In the genomic region with DNA sequence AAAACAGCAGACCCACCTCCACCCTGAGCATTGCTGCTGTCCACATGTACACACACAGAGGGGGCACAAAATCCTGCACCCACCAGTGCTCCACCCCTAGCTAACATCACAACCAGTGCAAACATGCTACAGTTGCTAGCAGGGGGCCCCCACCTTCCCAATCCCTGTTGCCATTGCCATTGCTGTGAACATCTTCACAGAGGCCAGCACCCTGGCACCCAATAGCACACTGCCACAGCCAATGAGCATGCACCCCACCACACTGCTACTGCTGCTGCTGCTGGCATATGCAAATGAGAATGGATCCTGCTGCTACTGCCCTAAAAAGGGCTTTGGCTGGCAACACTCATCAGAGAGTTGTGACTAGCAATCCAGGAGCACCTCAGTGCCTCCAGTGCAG, we compare ENCODE assay signal across 32 cellular contexts.
"Had no signal": no experiment of that assay in that cellular context is flagged by ENCODE, and none has a peak within 500 bp of the region (broad histone marks: within the 10 kb centered on the region; RNA-seq: fewer than 3 reads in every experiment).

No MANE protein-coding gene starts in this region.

- H3K27ac ChIP-seq: brain microvascular endothelial cell, esophagus muscularis mucosa, foreskin keratinocyte, gastrocnemius medialis had no signal

- H3K36me3 Mint-ChIP-seq: activated CD4-positive, alpha-beta memory T cell treated with anti-CD3 and anti-CD28 coated beads for 36 hours; activated naive CD4-positive, alpha-beta T cell treated with anti-CD3 and anti-CD28 coated beads, Interleukin-2, amount 10 ng/mL, durations not matched to agents 7 days and 5 days; activated naive CD8-positive, alpha-beta T cell treated with anti-CD3 and anti-CD28 coated beads, Interleukin-2, amount 10 ng/mL, durations not matched to agents 7 days and 5 days had no signal

- H3K27me3 ChIP-seq: brain microvascular endothelial cell, esophagus muscularis mucosa, foreskin keratinocyte, gastrocnemius medialis had no signal

- H3K36me3 ChIP-seq: brain microvascular endothelial cell, esophagus muscularis mucosa, gastrocnemius medialis had no signal

- H3K27ac Mint-ChIP-seq: activated CD4-positive, alpha-beta memory T cell treated with anti-CD3 and anti-CD28 coated beads for 36 hours; activated CD4-positive, alpha-beta T cell treated with anti-CD3 and anti-CD28 coated beads for 36 hours; activated CD4-positive, alpha-beta T cell treated with anti-CD3 and anti-CD28 coated beads, Interleukin-2, amount 10 ng/mL, durations not matched to agents 24 days and 14 days; activated CD8-positive, alpha-beta T cell treated with anti-CD3 and anti-CD28 coated beads, Interleukin-2, amount 10 ng/mL, durations not matched to agents 7 days and 5 days; activated naive CD4-positive, alpha-beta T cell treated with anti-CD3 and anti-CD28 coated beads, Interleukin-2, amount 10 ng/mL, durations not matched to agents 7 days and 5 days; activated naive CD4-positive, alpha-beta T cell treated with anti-CD3 and anti-CD28 coated beads, Interleukin-2, amount 50 U/mL, for 72 hours; activated naive CD8-positive, alpha-beta T cell treated with anti-CD3 and anti-CD28 coated beads, Interleukin-2, amount 10 ng/mL, durations not matched to agents 7 days and 5 days; activated T-cell treated with anti-CD3 and anti-CD28 coated beads, Interleukin-2, amount 50 U/mL, for 24 hours; activated T-cell treated with anti-CD3 and anti-CD28 coated beads, Interleukin-2, amount 50 U/mL, for 72 hours; effector memory CD8-positive, alpha-beta T cell had no signal

- H3K4me1 Mint-ChIP-seq: activated CD4-positive, alpha-beta T cell treated with anti-CD3 and anti-CD28 coated beads for 36 hours; activated CD4-positive, alpha-beta T cell treated with anti-CD3 and anti-CD28 coated beads, Interleukin-2, amount 10 ng/mL, durations not matched to agents 24 days and 14 days; activated naive CD4-positive, alpha-beta T cell treated with anti-CD3 and anti-CD28 coated beads, Interleukin-2, amount 10 ng/mL, durations not matched to agents 7 days and 5 days; activated naive CD8-positive, alpha-beta T cell treated with anti-CD3 and anti-CD28 coated beads, Interleukin-2, amount 10 ng/mL, durations not matched to agents 7 days and 5 days; central memory CD8-positive, alpha-beta T cell had no signal

- H3K4me3 Mint-ChIP-seq: activated CD4-positive, alpha-beta memory T cell treated with anti-CD3 and anti-CD28 coated beads for 36 hours; activated CD4-positive, alpha-beta T cell treated with anti-CD3 and anti-CD28 coated beads for 36 hours; activated CD4-positive, alpha-beta T cell treated with anti-CD3 and anti-CD28 coated beads, Interleukin-2, amount 10 ng/mL, durations not matched to agents 24 days and 14 days; activated CD8-positive, alpha-beta T cell treated with anti-CD3 and anti-CD28 coated beads, Interleukin-2, amount 10 ng/mL, durations not matched to agents 7 days and 5 days; activated naive CD4-positive, alpha-beta T cell treated with anti-CD3 and anti-CD28 coated beads, Interleukin-2, amount 10 ng/mL, durations not matched to agents 7 days and 5 days; activated naive CD8-positive, alpha-beta T cell treated with anti-CD3 and anti-CD28 coated beads, Interleukin-2, amount 10 ng/mL, durations not matched to agents 7 days and 5 days; activated T-cell treated with anti-CD3 and anti-CD28 coated beads, Interleukin-2, amount 50 U/mL, for 24 hours; activated T-cell treated with anti-CD3 and anti-CD28 coated beads, Interleukin-2, amount 50 U/mL, for 72 hours; central memory CD8-positive, alpha-beta T cell; effector memory CD8-positive, alpha-beta T cell had no signal

- DNase-seq: activated CD4-positive, alpha-beta memory T cell treated with anti-CD3 and anti-CD28 coated beads for 36 hours; activated CD4-positive, alpha-beta T cell treated with anti-CD3 and anti-CD28 coated beads for 36 hours; activated CD4-positive, alpha-beta T cell treated with anti-CD3 and anti-CD28 coated beads, Interleukin-2, amount 10 ng/mL, durations not matched to agents 24 days and 14 days; activated CD4-positive, CD25-positive, alpha-beta regulatory T cell; activated CD4-positive, CD25-positive, alpha-beta regulatory T cell treated with anti-CD3 and anti-CD28 coated beads, Interleukin-2, amount 50 U/mL, for 72 hours; activated CD8-positive, alpha-beta memory T cell treated with anti-CD3 and anti-CD28 coated beads, Interleukin-2, amount 50 U/mL, for 48 hours; activated CD8-positive, alpha-beta T cell treated with anti-CD3 and anti-CD28 coated beads, Interleukin-2, amount 10 ng/mL, durations not matched to agents 7 days and 5 days; activated gamma-delta T cell; activated naive CD4-positive, alpha-beta T cell; activated naive CD4-positive, alpha-beta T cell treated with anti-CD3 and anti-CD28 coated beads, Interleukin-2, amount 10 ng/mL, durations not matched to agents 7 days and 5 days; activated naive CD8-positive, alpha-beta T cell treated with anti-CD3 and anti-CD28 coated beads, Interleukin-2, amount 10 ng/mL, durations not matched to agents 7 days and 5 days; activated T-cell treated with anti-CD3 and anti-CD28 coated beads for 4 hours; activated T-cell treated with anti-CD3 and anti-CD28 coated beads, Interleukin-2, amount 50 U/mL, for 24 hours; activated T-cell treated with anti-CD3 and anti-CD28 coated beads, Interleukin-2, amount 50 U/mL, for 72 hours; amniotic stem cell; anterior cingulate cortex; brain microvascular endothelial cell; cortex of kidney; dermis blood vessel endothelial cell; effector CD4-positive, alpha-beta T cell; effector memory CD8-positive, alpha-beta T cell; erythroblast; foreskin keratinocyte; gastrocnemius medialis; glutamatergic neuron; T-helper 2 cell had no signal

- H3K4me3 ChIP-seq: esophagus muscularis mucosa, gastrocnemius medialis had no signal

- H3K27me3 Mint-ChIP-seq: activated CD4-positive, alpha-beta memory T cell treated with anti-CD3 and anti-CD28 coated beads for 36 hours; activated CD4-positive, alpha-beta T cell treated with anti-CD3 and anti-CD28 coated beads for 36 hours; activated CD4-positive, alpha-beta T cell treated with anti-CD3 and anti-CD28 coated beads, Interleukin-2, amount 10 ng/mL, durations not matched to agents 24 days and 14 days; activated naive CD4-positive, alpha-beta T cell treated with anti-CD3 and anti-CD28 coated beads, Interleukin-2, amount 10 ng/mL, durations not matched to agents 7 days and 5 days; activated naive CD8-positive, alpha-beta T cell treated with anti-CD3 and anti-CD28 coated beads, Interleukin-2, amount 10 ng/mL, durations not matched to agents 7 days and 5 days; activated T-cell treated with anti-CD3 and anti-CD28 coated beads, Interleukin-2, amount 50 U/mL, for 24 hours; central memory CD8-positive, alpha-beta T cell; effector memory CD8-positive, alpha-beta T cell had no signal

- H3K9me3 ChIP-seq: esophagus muscularis mucosa, gastrocnemius medialis had no signal

- ATAC-seq: activated CD4-positive, alpha-beta T cell treated with anti-CD3 and anti-CD28 coated beads for 36 hours; activated CD8-positive, alpha-beta T cell treated with anti-CD3 and anti-CD28 coated beads, Interleukin-2, amount 10 ng/mL, durations not matched to agents 7 days and 5 days; activated naive CD4-positive, alpha-beta T cell treated with anti-CD3 and anti-CD28 coated beads, Interleukin-2, amount 50 U/mL, for 72 hours; activated T-cell treated with anti-CD3 and anti-CD28 coated beads, Interleukin-2, amount 50 U/mL, for 72 hours; effector memory CD8-positive, alpha-beta T cell; foreskin keratinocyte; gastrocnemius medialis had no signal

- H3K4me1 ChIP-seq: esophagus muscularis mucosa, foreskin keratinocyte, gastrocnemius medialis had no signal

- FAIRE-seq: astrocyte, bronchial epithelial cell, colon had no signal
